In genomic region chr1:2587071-2587859, GRCh38 we compare ENCODE assay signal across 8 cellular contexts. TPM values are rescaled to one million over a fixed set of nuclear protein-coding genes. Genes with fewer than 3 reads are reported as not detected.
DNase-seq lines count a peak whose midpoint lies in the region; ATAC-seq and TF ChIP-seq lines count a peak whose summit lies in the region.

No MANE protein-coding gene starts in this region.

- POLR2A ChIA-PET in activated CD4-positive, alpha-beta T cell treated with anti-CD3 and anti-CD28 coated beads for 36 hours (lab: Charles Lee): interaction anchor here (4.0 kb wide), 1 partner anchor 31 kb away, joined by 23 read pairs; the partner anchor contains the start of gene TNFRSF14
- POLR2A ChIA-PET in GM10248 (lab: Yijun Ruan, JAX): interaction anchor here (1.2 kb wide), 1 partner anchor 61 kb away, joined by 3 read pairs; the partner anchor contains the start of gene PANK4

- H3K4me1 Mint-ChIP-seq in activated CD4-positive, alpha-beta T cell treated with anti-CD3 and anti-CD28 coated beads for 36 hours: peaks cover 34% of the 10 kb centered on the region

- peaks cover 12% of the 10 kb centered on the region for H3K36me3 Mint-ChIP-seq in activated CD4-positive, alpha-beta T cell treated with anti-CD3 and anti-CD28 coated beads for 36 hours (ENCODE audit: low read depth)

- no peaks in the 10 kb centered on the region for H3K9me3 ChIP-seq in thoracic aorta

- no peak for ATAC-seq in activated CD4-positive, alpha-beta T cell treated with anti-CD3 and anti-CD28 coated beads for 36 hours
- no peak for ATAC-seq in thoracic aorta (ENCODE audit: insufficient number of reproducible peaks, low FRiP score, low read depth)

- peak overlapping the region; percentile 92 for H3K27ac ChIP-seq in layer of hippocampus (ENCODE audit: low read depth, low read length)
- peak overlapping the region in 1 of 2 donors; percentile 89 for H3K27ac ChIP-seq in thoracic aorta

- H3K4me3 Mint-ChIP-seq in activated CD4-positive, alpha-beta T cell treated with anti-CD3 and anti-CD28 coated beads for 36 hours: peak overlapping the region; percentile 82

- in situ Hi-C loops in astrocyte of the spinal cord (cut with HindIII; ENCODE audit: low sequenced_read_pairs): no loop called here

- no peak for DNase-seq in activated CD4-positive, alpha-beta T cell treated with anti-CD3 and anti-CD28 coated beads for 36 hours
- DNase-seq in activated CD4-positive, alpha-beta T cell treated with anti-CD3 and anti-CD28 coated beads, Interleukin-2, amount 50 U/mL, for 1 hour: no peak
- DNase-seq in LNCaP clone FGC (ENCODE audit: low read depth): no peak
- DNase-seq in astrocyte of the spinal cord (ENCODE audit: low read depth, low spot score): peak; percentile 15
- DNase-seq in thoracic aorta (ENCODE audit: low spot score): no peak
- no peak for DNase-seq in GM10248 (ENCODE audit: extremely low spot score)
- DNase-seq in effector CD8-positive, alpha-beta T cell (lab: John Stamatoyannopoulos, UW): no peak

- no peaks in the 10 kb centered on the region for H3K9me3 Mint-ChIP-seq in activated CD4-positive, alpha-beta T cell treated with anti-CD3 and anti-CD28 coated beads for 36 hours (ENCODE audit: low read depth)

- H3K36me3 ChIP-seq in thoracic aorta: no peaks in the 10 kb centered on the region

- H3K4me1 ChIP-seq in thoracic aorta (ENCODE audit: control insufficient read depth in 1 of 2, low read depth in 2 of 2): peaks cover 4 to 23% of the 10 kb centered on the region in 2 donors

- no peaks in the 10 kb centered on the region for H3K27me3 Mint-ChIP-seq in activated CD4-positive, alpha-beta T cell treated with anti-CD3 and anti-CD28 coated beads for 36 hours

- CTCF ChIA-PET in activated CD4-positive, alpha-beta T cell treated with anti-CD3 and anti-CD28 coated beads for 36 hours (lab: Charles Lee): interaction anchor here (0.6 to 5.3 kb wide), 4 partner anchors 16 to 171 kb away, joined by 3 to 25 read pairs (median 3); partner anchors contain the start of gene TNFRSF14
- CTCF ChIA-PET in GM10248 (lab: Yijun Ruan, JAX): interaction anchor here (0.9 to 1.3 kb wide), 3 partner anchors 9 to 57 kb away, joined by 3 read pairs; no protein-coding TSS in a partner anchor

- no peaks in the 10 kb centered on the region for H3K27me3 ChIP-seq in layer of hippocampus (ENCODE audit: control insufficient read depth, insufficient read depth, low read length)
- H3K27me3 ChIP-seq in thoracic aorta (replicated peaks; ENCODE audit: insufficient read depth): no peaks in the 10 kb centered on the region

- H3K4me3 ChIP-seq in LNCaP clone FGC (ENCODE audit: low read depth, low read length) (peak overlapping the region; percentile 95), astrocyte of the spinal cord (ENCODE audit: low read depth, low read length) (peak overlapping the region; percentile 61), thoracic aorta (peak overlapping the region; percentile 90)

- intact Hi-C loops in activated CD4-positive, alpha-beta T cell treated with anti-CD3 and anti-CD28 coated beads for 36 hours (cut with DNase I, micrococcal nuclease): loop anchor here (2.0 to 10.0 kb wide), 6 partner anchors 56 to 1314 kb away; partner anchors contain the start of genes C1orf174 (in 1 of the 2), PANK4 (in 1 of the 2), PEX10 (in 1 of the 2) and SMIM1 (in 1 of the 2)

- peak overlapping the region; percentile 13 for H3K27ac Mint-ChIP-seq in activated CD4-positive, alpha-beta T cell treated with anti-CD3 and anti-CD28 coated beads for 36 hours

- no peak for TF ChIP-seq CTCF in LNCaP clone FGC (IDR thresholded peaks at IDR 0.05; ENCODE audit: control insufficient read depth, extremely low read depth, insufficient read depth)
- no peak for TF ChIP-seq CTCF in astrocyte of the spinal cord (IDR thresholded peaks at IDR 0.05; ENCODE audit: low read depth, low read length)
- TF ChIP-seq CTCF in thoracic aorta (IDR thresholded peaks at IDR 0.05): no peak
- no peak for TF ChIP-seq CTCF in GM10248 (IDR thresholded peaks at IDR 0.05; ENCODE audit: control extremely low read depth, extremely low read depth, low read depth, missing control alignments)

RNA-seq across cellular contexts. Expression of gene PRXL2B, which starts 0.7 kb away (rescaled TPM):
- 10 to 100 TPM; 23.7 to 36.8 TPM for total RNA-seq in activated CD4-positive, alpha-beta T cell treated with anti-CD3 and anti-CD28 coated beads for 36 hours
- 10 to 100 TPM in 1 of 2 donors, 1 to 10 TPM in 1; 8.3 to 15.2 TPM for total RNA-seq in thoracic aorta

RNA-seq across cellular contexts. Expression of gene TNFRSF14, which starts 31.1 kb away (rescaled TPM):
- total RNA-seq in activated CD4-positive, alpha-beta T cell treated with anti-CD3 and anti-CD28 coated beads for 36 hours: 100 to 1,000 TPM; 135 to 145 TPM
- 10 to 100 TPM; 29.6 to 55.6 TPM for total RNA-seq in thoracic aorta

RNA-seq across cellular contexts. Expression of gene MMEL1, which starts 45.6 kb away (rescaled TPM):
- 1 to 10 TPM in 1 of 2 experiments, under 1 TPM in 1; 0.97 to 1.4 TPM for total RNA-seq in activated CD4-positive, alpha-beta T cell treated with anti-CD3 and anti-CD28 coated beads for 36 hours
- total RNA-seq in thoracic aorta: not detected

RNA-seq across cellular contexts. Expression of gene HES5, which starts 57.2 kb away (rescaled TPM):
- total RNA-seq in activated CD4-positive, alpha-beta T cell treated with anti-CD3 and anti-CD28 coated beads for 36 hours: under 1 TPM in 1 of 2 experiments, not detected in 1; 0.14 TPM
- total RNA-seq in thoracic aorta: 1 to 10 TPM in 1 of 2 donors, under 1 TPM in 1; 0.27 to 2.7 TPM
